In genomic region chr10:73898730-73899400, GRCh38 we compare ENCODE assay signal across 12 cellular contexts. TPM values are rescaled to one million over a fixed set of nuclear protein-coding genes. Genes with fewer than 3 reads are reported as not detected.
A peak's percentile ranks its signal among the peaks of the same experiment; 100 is the strongest.
DNase-seq lines count a peak whose midpoint lies in the region; ATAC-seq and TF ChIP-seq lines count a peak whose summit lies in the region.
"Had no signal": no experiment of that assay in that cellular context is flagged by ENCODE, and none has a peak within 500 bp of the region (broad histone marks: within the 10 kb centered on the region; RNA-seq: fewer than 3 reads in every experiment).

No MANE protein-coding gene starts in this region.

- H3K36me3 ChIP-seq in suprapubic skin (no peaks in the 10 kb centered on the region), adrenal gland (replicated peaks in 1 of 2) (no peaks in the 10 kb centered on the region)
- H3K36me3 ChIP-seq: thyroid gland had no signal

- 46% methylated on average over 2 of the region's 2 CpGs for WGBS in suprapubic skin
- WGBS in adrenal gland, 4 donors, result 74 to 91% (median 82%) methylated on average over 2 of the region's 2 CpGs

- ATAC-seq in foreskin keratinocyte, result peak; percentile 47
- ATAC-seq in sciatic nerve, result peak; percentile 31

- H3K27me3 ChIP-seq in foreskin keratinocyte (no peaks in the 10 kb centered on the region), suprapubic skin (no peaks in the 10 kb centered on the region), adrenal gland (no peaks in the 10 kb centered on the region)
- H3K27me3 ChIP-seq: thyroid gland had no signal

- H3K4me1 ChIP-seq in foreskin keratinocyte (peaks cover 33% of the 10 kb centered on the region), suprapubic skin (peaks cover 13% of the 10 kb centered on the region), adrenal gland (replicated peaks in 1 of 2) (no peaks in the 10 kb centered on the region)

- H3K9me3 ChIP-seq in suprapubic skin (no peaks in the 10 kb centered on the region), adrenal gland (replicated peaks in 1 of 3) (no peaks in the 10 kb centered on the region)
- H3K9me3 ChIP-seq: thyroid gland had no signal

- peak overlapping the region; percentile 38 for H3K27ac ChIP-seq in foreskin keratinocyte
- H3K27ac ChIP-seq in suprapubic skin, result no peak overlapping the region
- H3K27ac ChIP-seq in adrenal gland, result no peak overlapping the region
- H3K27ac ChIP-seq: thyroid gland had no signal

- no peak for TF ChIP-seq CTCF in foreskin keratinocyte (conservative IDR thresholded peaks at IDR 0.05)
- no peak for TF ChIP-seq CTCF in suprapubic skin (IDR thresholded peaks at IDR 0.05)
- no peak for TF ChIP-seq CTCF in adrenal gland (IDR thresholded peaks at IDR 0.05)

- peak; percentile 63 for DNase-seq in EL
- peak; percentile 58 for DNase-seq in RPMI7951 (ENCODE audit: low read depth)
- DNase-seq in foreskin keratinocyte, result no peak
- DNase-seq in sciatic nerve (ENCODE audit: low spot score), result no peak
- no peak for DNase-seq in suprapubic skin (ENCODE audit: low spot score in 2 of 2)
- no peak for DNase-seq in ureter (ENCODE audit: low spot score)
- no peak for DNase-seq in NOMO-1 treated with DMSO at 0.1 percent for 48 hours (lab: John Stamatoyannopoulos, UW; ENCODE audit: unreplicated experiment)
- no peak for DNase-seq in adrenal gland
- DNase-seq: activated CD4-positive, alpha-beta memory T cell treated with anti-CD3 and anti-CD28 coated beads for 36 hours; thyroid gland had no signal

- intact Hi-C loops in sciatic nerve (cut with DNase I) (no loop called here), adrenal gland (cut with DNase I) (no loop called here)

- TF ChIP-seq EP300 in suprapubic skin (IDR thresholded peaks at IDR 0.05), result no peak

- TF ChIP-seq POLR2A in suprapubic skin (IDR thresholded peaks at IDR 0.05), result no peak
- no peak for TF ChIP-seq POLR2A in adrenal gland (IDR thresholded peaks at IDR 0.05)

- no peak overlapping the region for H3K4me3 ChIP-seq in suprapubic skin
- H3K4me3 ChIP-seq in adrenal gland, result no peak overlapping the region
- H3K4me3 ChIP-seq: lung, thyroid gland had no signal

RNA-seq across cellular contexts. Expression of gene PLAU, which starts 12.1 kb away (rescaled TPM):
- total RNA-seq in RPMI7951 (2014; rRNA removed; shearing (Covaris generic)), result 173 and 188 TPM in 2 replicates
- total RNA-seq in foreskin keratinocyte (630 and 1,498 TPM in 2 replicates), sciatic nerve (15.6 TPM), suprapubic skin (10 to 100 TPM in 2 of 4 donors, 1 to 10 TPM in 2; 8.4 to 19.1 (median 10.8) TPM), ureter (13.8 TPM), adrenal gland (10 to 100 TPM in 2 of 8 donors, 1 to 10 TPM in 6; 2.2 to 10.6 (median 7.5) TPM)
- polyA plus RNA-seq in foreskin keratinocyte (544 and 1,190 TPM in 2 replicates), adrenal gland (10 to 100 TPM in 1 of 3 donors, 1 to 10 TPM in 2; 2.6 to 19.4 (median 3.7) TPM)
- total RNA-seq: SK-MEL-5 had no signal

RNA-seq across cellular contexts. Expression of gene CAMK2G, which starts 24.5 kb away (rescaled TPM):
- total RNA-seq in RPMI7951 (2014; rRNA removed; shearing (Covaris generic)), result 15.4 and 16.0 TPM in 2 replicates
- total RNA-seq in foreskin keratinocyte (16.9 and 18.6 TPM in 2 replicates), sciatic nerve (30.5 TPM), suprapubic skin (10 to 100 TPM; 16.9 to 35.2 (median 20.6) TPM), ureter (80.5 TPM), adrenal gland (10 to 100 TPM; 12.7 to 27.3 (median 21.3) TPM)
- polyA plus RNA-seq in foreskin keratinocyte (9.7 and 10.6 TPM in 2 replicates), adrenal gland (10 to 100 TPM; 16.3 to 19.7 (median 19.7) TPM)

Comparison
In these comparisons a context has a peak if more than half of its experiments do, and no peak if none do; other contexts are left out.
1. DNase-seq: peak in EL (single experiment) and RPMI7951 (single experiment); none in foreskin keratinocyte (0 of 2), sciatic nerve (single experiment), suprapubic skin (0 of 2), ureter (single experiment), NOMO-1 treated with DMSO at 0.1 percent for 48 hours (single experiment) and adrenal gland (0 of 7).